9 cellular contexts compared by ENCODE assay signal in the genomic region with DNA sequence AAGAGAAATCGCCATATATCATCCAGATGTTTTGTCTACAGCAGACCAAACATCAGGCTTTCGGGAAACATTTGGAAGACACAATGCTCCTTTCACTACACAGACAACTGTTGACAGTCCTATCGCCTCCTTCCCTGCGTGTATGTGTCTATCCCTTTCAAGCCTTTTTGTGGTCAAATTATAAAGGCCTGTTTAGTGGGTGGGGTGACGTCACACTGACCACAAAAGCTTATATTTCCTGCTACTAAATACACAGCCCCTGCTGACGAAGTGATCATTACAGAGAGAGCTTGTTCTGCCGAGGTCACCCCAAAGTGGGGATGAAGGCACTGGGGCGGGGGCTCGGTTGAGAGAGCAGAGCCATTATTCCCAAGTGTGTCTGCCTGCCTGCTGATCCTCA.
DNase-seq lines count a peak whose midpoint lies in the region; ATAC-seq and TF ChIP-seq lines count a peak whose summit lies in the region.
"Had no signal": no experiment of that assay in that cellular context is flagged by ENCODE, and none has a peak within 500 bp of the region (broad histone marks: within the 10 kb centered on the region; RNA-seq: fewer than 3 reads in every experiment).

No MANE protein-coding gene starts in this region.

- intact Hi-C loops in PC-3 (cut with micrococcal nuclease) = loop anchor here (2.0 to 10.0 kb wide), 5 partner anchors 115 to 552 kb away; no protein-coding TSS in a partner anchor
- intact Hi-C loops in colonic mucosa (cut with DNase I) = loop anchor here (10.0 kb wide), 1 partner anchor 468 kb away; the partner anchor contains the start of gene IGFBP5

- H3K27me3 ChIP-seq in PC-3 (ENCODE audit: low read length) = no peaks in the 10 kb centered on the region
- no peaks in the 10 kb centered on the region for H3K27me3 ChIP-seq in suprapubic skin
- H3K27me3 ChIP-seq in colonic mucosa = no peaks in the 10 kb centered on the region

- H3K9ac ChIP-seq in PC-3 (ENCODE audit: low read length) (peak overlapping the region; percentile 72), colonic mucosa (ENCODE audit: low read depth in 2 of 2, low read length in 2 of 2) (no peak overlapping the region)

- peaks cover 11% of the 10 kb centered on the region for H3K27me3 Mint-ChIP-seq in activated T-cell treated with anti-CD3 and anti-CD28 coated beads, Interleukin-2, amount 50 U/mL, for 24 hours
- peaks cover 11% of the 10 kb centered on the region for H3K27me3 Mint-ChIP-seq in central memory CD8-positive, alpha-beta T cell

- H3K4me2 ChIP-seq in PC-3 (ENCODE audit: low read length) = peak overlapping the region; percentile 50

- no peaks in the 10 kb centered on the region for H3K36me3 ChIP-seq in PC-3 (ENCODE audit: low read depth, low read length)
- H3K36me3 ChIP-seq in suprapubic skin = no peaks in the 10 kb centered on the region
- H3K36me3 ChIP-seq in colonic mucosa = no peaks in the 10 kb centered on the region

- H3K4me3 ChIP-seq in PC-3 (ENCODE audit: low read length) (no peak overlapping the region), suprapubic skin (no peak overlapping the region), colonic mucosa (no peak overlapping the region)

- no peak overlapping the region for H3K4me3 Mint-ChIP-seq in activated T-cell treated with anti-CD3 and anti-CD28 coated beads, Interleukin-2, amount 50 U/mL, for 24 hours
- no peak overlapping the region for H3K4me3 Mint-ChIP-seq in central memory CD8-positive, alpha-beta T cell
- H3K4me3 Mint-ChIP-seq: naive B cell had no signal

- H3K4me1 Mint-ChIP-seq in activated T-cell treated with anti-CD3 and anti-CD28 coated beads, Interleukin-2, amount 50 U/mL, for 24 hours (ENCODE audit: low read depth) = peaks cover 21% of the 10 kb centered on the region
- peaks cover 7% of the 10 kb centered on the region for H3K4me1 Mint-ChIP-seq in central memory CD8-positive, alpha-beta T cell

- no peaks in the 10 kb centered on the region for H3K9me3 Mint-ChIP-seq in activated T-cell treated with anti-CD3 and anti-CD28 coated beads, Interleukin-2, amount 50 U/mL, for 24 hours
- no peaks in the 10 kb centered on the region for H3K9me3 Mint-ChIP-seq in central memory CD8-positive, alpha-beta T cell

- DNase-seq in activated T-cell treated with anti-CD3 and anti-CD28 coated beads for 48 hours (ENCODE audit: low read depth) (peak; percentile 15), PC-3 (peak; percentile 94), renal cortical epithelial cell (ENCODE audit: low read depth) (peak; percentile 42), suprapubic skin (ENCODE audit: low spot score in 2 of 2) (no peak), colonic mucosa (no peak)
- DNase-seq in activated T-cell treated with anti-CD3 and anti-CD28 coated beads, Interleukin-2, amount 50 U/mL, for 24 hours = no peak
- DNase-seq in central memory CD8-positive, alpha-beta T cell (ENCODE audit: low spot score in 2 of 2) = no peak
- DNase-seq: naive B cell had no signal

- H3K4me1 ChIP-seq in PC-3 (ENCODE audit: insufficient read depth, low read length) (peaks cover 37% of the 10 kb centered on the region), suprapubic skin (peaks cover 4% of the 10 kb centered on the region), colonic mucosa (no peaks in the 10 kb centered on the region)

- no peaks in the 10 kb centered on the region for H3K9me3 ChIP-seq in PC-3 (ENCODE audit: low read length)
- H3K9me3 ChIP-seq in suprapubic skin = no peaks in the 10 kb centered on the region
- no peaks in the 10 kb centered on the region for H3K9me3 ChIP-seq in colonic mucosa

- no peak for TF ChIP-seq POLR2A in suprapubic skin (IDR thresholded peaks at IDR 0.05)

- 72% methylated on average over 9 of the region's 9 CpGs for WGBS in suprapubic skin

- POLR2A ChIA-PET in PC-3 (lab: Charles Lee; ENCODE audit: unreplicated experiment) = no interaction called here

- 0 out of 2 replicates have a peak overlapping the region, but pooled peaks have one; percentile 9 for H2AFZ ChIP-seq in PC-3 (ENCODE audit: low read length)

- TF ChIP-seq CTCF in PC-3 (conservative IDR thresholded peaks at IDR 0.05; ENCODE audit: low read depth, low read length) (no peak), suprapubic skin (IDR thresholded peaks at IDR 0.05) (no peak), colonic mucosa (IDR thresholded peaks at IDR 0.05) (no peak)

- no peaks in the 10 kb centered on the region for H3K79me2 ChIP-seq in PC-3 (ENCODE audit: low read length)

- no peaks in the 10 kb centered on the region for H3K9me2 ChIP-seq in PC-3 (replicated peaks; ENCODE audit: low read length)

- TF ChIP-seq EP300 in suprapubic skin (IDR thresholded peaks at IDR 0.05) = no peak

- peak; percentile 76 for ATAC-seq in PC-3
- no peak for ATAC-seq in central memory CD8-positive, alpha-beta T cell (replicated peaks; ENCODE audit: extremely low read depth, poor library complexity, severe bottlenecking)
- no peak for ATAC-seq in GM18867 (IDR thresholded peaks at IDR 0.05; ENCODE audit: unreplicated experiment)

- no peaks in the 10 kb centered on the region for H3F3A ChIP-seq in PC-3 (ENCODE audit: low read length, unreplicated experiment)

- CTCF ChIA-PET in PC-3 (lab: Charles Lee) = interaction anchor here (0.6 kb wide), 1 partner anchor 152 kb away, joined by 5 read pairs; no protein-coding TSS in a partner anchor

- H3K27ac Mint-ChIP-seq in activated T-cell treated with anti-CD3 and anti-CD28 coated beads, Interleukin-2, amount 50 U/mL, for 24 hours = no peak overlapping the region
- H3K27ac Mint-ChIP-seq in central memory CD8-positive, alpha-beta T cell (ENCODE audit: low read depth) = peak overlapping the region; percentile 9

- H3K36me3 Mint-ChIP-seq in activated T-cell treated with anti-CD3 and anti-CD28 coated beads, Interleukin-2, amount 50 U/mL, for 24 hours (ENCODE audit: low read depth) = no peaks in the 10 kb centered on the region
- no peaks in the 10 kb centered on the region for H3K36me3 Mint-ChIP-seq in central memory CD8-positive, alpha-beta T cell (ENCODE audit: insufficient read depth)

- H3K27ac ChIP-seq in PC-3 (ENCODE audit: low read length) = peak overlapping the region; percentile 91
- no peak overlapping the region for H3K27ac ChIP-seq in suprapubic skin
- no peak overlapping the region for H3K27ac ChIP-seq in colonic mucosa

- no TSS peak for BruUV-seq in PC-3 (replicated peaks; lab: Mats Ljungman, UMichigan)

- H4K20me1 ChIP-seq in PC-3 (ENCODE audit: low read length) = no peaks in the 10 kb centered on the region

Comparison
In these comparisons a context has a peak if more than half of its experiments do, and no peak if none do; other contexts are left out.
1. DNase-seq: peak in activated T-cell treated with anti-CD3 and anti-CD28 coated beads for 48 hours (single experiment), PC-3 (single experiment) and renal cortical epithelial cell (single experiment); none in activated T-cell treated with anti-CD3 and anti-CD28 coated beads, Interleukin-2, amount 50 U/mL, for 24 hours (single experiment), central memory CD8-positive, alpha-beta T cell (0 of 2), suprapubic skin (0 of 2) and colonic mucosa (single experiment).